In the genomic region with DNA sequence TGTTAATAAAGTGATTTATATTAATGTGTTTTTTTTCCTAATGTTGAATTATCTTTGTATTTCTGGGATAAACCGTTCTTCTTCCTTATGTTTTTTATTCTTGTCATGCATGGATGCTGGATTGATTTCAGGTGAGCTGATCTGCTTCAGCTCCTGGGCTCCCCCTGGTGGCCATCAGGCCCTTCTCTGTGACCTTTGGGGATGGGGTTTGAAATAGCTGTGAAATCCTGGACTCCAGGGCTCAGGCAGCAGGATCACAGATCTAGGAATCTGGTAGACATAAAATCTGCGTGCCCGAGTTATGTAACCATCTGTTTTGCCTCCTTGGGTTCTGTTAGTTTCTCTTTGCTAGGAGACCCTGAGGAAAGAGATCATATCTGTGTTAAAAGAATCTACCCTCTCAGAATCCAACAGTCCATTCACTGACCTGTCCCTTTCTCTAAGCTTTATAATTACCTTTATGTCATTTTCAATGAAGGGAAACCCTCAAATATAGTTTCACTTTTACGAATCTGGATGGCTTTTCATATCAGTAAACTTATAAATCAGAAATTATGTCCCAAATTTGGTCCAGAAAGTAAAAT, we compare ENCODE assay signal across 8 cellular contexts. TPM values are rescaled to one million over a fixed set of nuclear protein-coding genes. Genes with fewer than 3 reads are reported as not detected.
DNase-seq lines count a peak whose midpoint lies in the region; ATAC-seq and TF ChIP-seq lines count a peak whose summit lies in the region.

No MANE protein-coding gene starts in this region.

- peak; percentile 97 for TF ChIP-seq CTCF in GM10248 (IDR thresholded peaks at IDR 0.05; ENCODE audit: control extremely low read depth, extremely low read depth, low read depth, missing control alignments)

- WGBS in right cardiac atrium, result 2% methylated on average over 4 of the region's 4 CpGs

- no peak overlapping the region for H3K27ac Mint-ChIP-seq in T-helper 17 cell

- no peak overlapping the region for H3K27ac ChIP-seq in right cardiac atrium (ENCODE audit: low read length)

- POLR2A ChIA-PET in GM10248 (lab: Yijun Ruan, JAX), result no interaction called here

- no peaks in the 10 kb centered on the region for H3K4me1 ChIP-seq in right cardiac atrium (ENCODE audit: control insufficient read depth, insufficient read depth, low read length)

- DNase-seq in GM10248 (ENCODE audit: extremely low spot score) (peak; percentile 78), NCI-H146 treated with DMSO at 0.1 percent for 48 hours (lab: John Stamatoyannopoulos, UW; ENCODE audit: unreplicated experiment) (peak; percentile 66), T-helper 17 cell (peak; percentile 67 to 78 (median 76)), anterior cingulate cortex (lab: John Stamatoyannopoulos, UW) (peak in 55 of 58 donors; percentile 10 to 87 (median 53)), right cardiac atrium (peak; percentile 87 to 95 (median 91)), sciatic nerve (ENCODE audit: low spot score) (peak; percentile 92)

- ATAC-seq in T-helper 17 cell, result peak; percentile 67
- peak; percentile 79 to 84 for ATAC-seq in right cardiac atrium
- peak; percentile 97 for ATAC-seq in sciatic nerve
- ATAC-seq in HG02938 (IDR thresholded peaks at IDR 0.05; ENCODE audit: unreplicated experiment), result no peak
- no peak for ATAC-seq in GM21526 (IDR thresholded peaks at IDR 0.05; ENCODE audit: low FRiP score, unreplicated experiment)

- intact Hi-C loops in right cardiac atrium (cut with DNase I) (loop anchor here (2.0 to 5.0 kb wide), 3 partner anchors 56 to 92 kb away; partner anchors contain the start of gene NPR2 (in 4 of the 4)), sciatic nerve (cut with DNase I) (loop anchor here (5.0 kb wide), 1 partner anchor 90 kb away; the partner anchor contains the start of gene NPR2)

- H3K36me3 Mint-ChIP-seq in T-helper 17 cell (ENCODE audit: low read depth), result peaks cover 3% of the 10 kb centered on the region

- H3K4me3 Mint-ChIP-seq in T-helper 17 cell, result no peak overlapping the region

- CTCF ChIA-PET in GM10248 (lab: Yijun Ruan, JAX), result interaction anchor here (0.6 to 3.1 kb wide), 46 partner anchors 9 to 1013 kb away, joined by 3 to 63 read pairs (median 4); partner anchors contain the start of genes CCDC107, FAM221B, HINT2 and HRCT1

- H3K9me3 ChIP-seq in T-helper 17 cell (ENCODE audit: control insufficient read depth, low read length, poor library complexity, severe bottlenecking) (peaks cover 5% of the 10 kb centered on the region), right cardiac atrium (ENCODE audit: control insufficient read depth, low read length) (no peaks in the 10 kb centered on the region)

- peaks cover 14% of the 10 kb centered on the region for H3K27me3 Mint-ChIP-seq in T-helper 17 cell

- no peaks in the 10 kb centered on the region for H3K27me3 ChIP-seq in right cardiac atrium (ENCODE audit: control insufficient read depth, insufficient read depth)

- H3K4me3 ChIP-seq in right cardiac atrium (ENCODE audit: low read length), result no peak overlapping the region

- H3K4me1 Mint-ChIP-seq in T-helper 17 cell, result peaks cover 3% of the 10 kb centered on the region

RNA-seq across cellular contexts. Expression of gene OR13J1, which starts 12.2 kb away (rescaled TPM):
- not detected for total RNA-seq in T-helper 17 cell
- total RNA-seq in right cardiac atrium, result not detected
- polyA plus RNA-seq in right cardiac atrium, result not detected
- not detected for total RNA-seq in sciatic nerve

RNA-seq across cellular contexts. Expression of gene HRCT1, which starts 23.6 kb away (rescaled TPM):
- not detected for total RNA-seq in T-helper 17 cell
- 1 to 10 TPM; 2.0 to 5.9 (median 5.1) TPM for total RNA-seq in right cardiac atrium
- 3.3 TPM for polyA plus RNA-seq in right cardiac atrium
- 4.5 TPM for total RNA-seq in sciatic nerve

RNA-seq across cellular contexts. Expression of gene SPAAR, which starts 26.9 kb away (rescaled TPM):
- not detected for total RNA-seq in T-helper 17 cell
- total RNA-seq in right cardiac atrium, result 1 to 10 TPM; 3.7 to 8.0 (median 5.8) TPM
- 8.7 TPM for polyA plus RNA-seq in right cardiac atrium
- total RNA-seq in sciatic nerve, result 5.8 TPM

RNA-seq across cellular contexts. Expression of gene TMEM8B, which starts 53.3 kb away (rescaled TPM):
- total RNA-seq in T-helper 17 cell, result 1 to 10 TPM; 4.5 to 7.1 TPM
- 10 to 100 TPM; 19.5 to 21.3 (median 21.0) TPM for total RNA-seq in right cardiac atrium
- 12.7 TPM for polyA plus RNA-seq in right cardiac atrium
- total RNA-seq in sciatic nerve, result 31.7 TPM

RNA-seq across cellular contexts. Expression of gene FAM221B, which starts 53.8 kb away (rescaled TPM):
- not detected for total RNA-seq in T-helper 17 cell
- not detected for total RNA-seq in right cardiac atrium
- polyA plus RNA-seq in right cardiac atrium, result not detected
- not detected for total RNA-seq in sciatic nerve

Comparison
In these comparisons a context has a peak if more than half of its experiments do, and no peak if none do; other contexts are left out.
1. ATAC-seq: peak in T-helper 17 cell (single experiment), right cardiac atrium (2 of 2) and sciatic nerve (single experiment); none in HG02938 (single experiment) and GM21526 (single experiment).
2. Peak in every context shown above with its lines, with median percentiles within 50 percentile points of each other: DNase-seq.